Comparison of ENCODE assay signal across 14 cellular contexts in genomic region chr12:50600364-50600763, GRCh38.
"Had no signal": no experiment of that assay in that cellular context is flagged by ENCODE, and none has a peak within 500 bp of the region (broad histone marks: within the 10 kb centered on the region; RNA-seq: fewer than 3 reads in every experiment).

No MANE protein-coding gene starts in this region.

- H3K27ac Mint-ChIP-seq: activated CD4-positive, alpha-beta T cell treated with anti-CD3 and anti-CD28 coated beads, Interleukin-2, amount 10 ng/mL, durations not matched to agents 7 days and 5 days; activated T-helper 17 cell treated with anti-CD3 and anti-CD28 coated beads, Interleukin-2, amount 50 U/mL, for 72 hours had no signal

- H3K27me3 ChIP-seq: breast epithelium, esophagus muscularis mucosa, suprapubic skin had no signal

- H3K36me3 ChIP-seq: breast epithelium, esophagus muscularis mucosa, suprapubic skin had no signal

- H3K9me3 ChIP-seq: breast epithelium, esophagus muscularis mucosa, mucosa of descending colon, suprapubic skin had no signal

- H3K27ac ChIP-seq: breast epithelium, esophagus muscularis mucosa, suprapubic skin had no signal

- DNase-seq: activated CD4-positive, alpha-beta T cell treated with anti-CD3 and anti-CD28 coated beads, Interleukin-2, amount 10 ng/mL, durations not matched to agents 7 days and 5 days; activated naive CD4-positive, alpha-beta T cell treated with Interleukin-2 at 50 U/mL for 16 hours; anterior cingulate cortex; hippocampal formation; mucosa of descending colon; naive thymus-derived CD4-positive, alpha-beta T cell; posterior cingulate gyrus; retina; stimulated activated naive CD4-positive, alpha-beta T cell; T-helper 2 cell had no signal

- H3K4me3 ChIP-seq: breast epithelium, esophagus muscularis mucosa, mucosa of descending colon, suprapubic skin had no signal

- H3K9me3 Mint-ChIP-seq: activated CD4-positive, alpha-beta T cell treated with anti-CD3 and anti-CD28 coated beads, Interleukin-2, amount 10 ng/mL, durations not matched to agents 7 days and 5 days; activated T-helper 17 cell treated with anti-CD3 and anti-CD28 coated beads, Interleukin-2, amount 50 U/mL, for 72 hours had no signal

- H3K4me3 Mint-ChIP-seq: activated CD4-positive, alpha-beta T cell treated with anti-CD3 and anti-CD28 coated beads, Interleukin-2, amount 10 ng/mL, durations not matched to agents 7 days and 5 days; activated T-helper 17 cell treated with anti-CD3 and anti-CD28 coated beads, Interleukin-2, amount 50 U/mL, for 72 hours had no signal

- H3K27me3 Mint-ChIP-seq: activated CD4-positive, alpha-beta T cell treated with anti-CD3 and anti-CD28 coated beads, Interleukin-2, amount 10 ng/mL, durations not matched to agents 7 days and 5 days; activated T-helper 17 cell treated with anti-CD3 and anti-CD28 coated beads, Interleukin-2, amount 50 U/mL, for 72 hours; naive thymus-derived CD4-positive, alpha-beta T cell had no signal
